25 cellular contexts compared by ENCODE assay signal in genomic region chr22:49956418-49956770, GRCh38. TPM values are rescaled to one million over a fixed set of nuclear protein-coding genes. Genes with fewer than 3 reads are reported as not detected.
A peak's percentile ranks its signal among the peaks of the same experiment; 100 is the strongest.
DNase-seq lines count a peak whose midpoint lies in the region; ATAC-seq and TF ChIP-seq lines count a peak whose summit lies in the region.
"Had no signal": no experiment of that assay in that cellular context is flagged by ENCODE, and none has a peak within 500 bp of the region (broad histone marks: within the 10 kb centered on the region; RNA-seq: fewer than 3 reads in every experiment).

No MANE protein-coding gene starts in this region.

- ATAC-seq in right cardiac atrium, result no peak
- peak; percentile 24 for ATAC-seq in omental fat pad (ENCODE audit: low FRiP score)
- ATAC-seq in HG02885 (IDR thresholded peaks at IDR 0.05; ENCODE audit: poor library complexity, unreplicated experiment), result no peak
- ATAC-seq: activated CD4-positive, alpha-beta T cell treated with anti-CD3 and anti-CD28 coated beads for 36 hours; activated T-cell treated with anti-CD3 and anti-CD28 coated beads, Interleukin-2, amount 50 U/mL, for 72 hours; CD8-positive, alpha-beta T cell; heart right ventricle had no signal

- no peak overlapping the region for H3K27ac ChIP-seq in right cardiac atrium (ENCODE audit: low read length)
- peak overlapping the region in 3 of 4 donors; percentile 50 to 95 (median 84) for H3K27ac ChIP-seq in tibial nerve
- H3K27ac ChIP-seq: ascending aorta, epithelial cell of prostate had no signal

- TF ChIP-seq EP300 in tibial nerve (IDR thresholded peaks at IDR 0.05), result peak in 1 of 2 donors; percentile 34

- no peak overlapping the region for H3K4me3 ChIP-seq in right cardiac atrium (ENCODE audit: low read length)
- no peak overlapping the region for H3K4me3 ChIP-seq in tibial nerve
- H3K4me3 ChIP-seq: ascending aorta, heart right ventricle had no signal

- TF ChIP-seq CTCF in omental fat pad (IDR thresholded peaks at IDR 0.05) (no peak), tibial nerve (IDR thresholded peaks at IDR 0.05) (no peak)

- intact Hi-C loops in right cardiac atrium (cut with DNase I), result no loop called here

- DNase-seq in amniotic epithelial cell (ENCODE audit: low read depth) (peak; percentile 59), right cardiac atrium (peak; percentile 29 to 52 (median 48)), omental fat pad (ENCODE audit: low spot score) (no peak), tibial nerve (ENCODE audit: low spot score in 2 of 2) (no peak), NCI-H1436 (lab: John Stamatoyannopoulos, UW) (no peak)
- DNase-seq in stimulated activated CD4-positive, alpha-beta T cell treated with anti-CD3 and anti-CD28 coated beads, Interleukin-12 subunit alpha, Interleukin-12 subunit beta, amount 100 ng/mL, for 4 hours, result no peak
- DNase-seq: activated CD4-positive, alpha-beta T cell treated with anti-CD3 and anti-CD28 coated beads for 36 hours; activated naive CD4-positive, alpha-beta T cell treated with anti-CD3 and anti-CD28 coated beads, Interleukin-2, amount 10 ng/mL, durations not matched to agents 7 days and 5 days; activated T-cell treated with anti-CD3 and anti-CD28 coated beads, Interleukin-2, amount 50 U/mL, for 72 hours; DMS153; Karpas-422; NCI-H1048; NCI-H1930; NCI-H774; OCI-M1; SIG-M5; T-helper 1 cell had no signal

- H3K27me3 ChIP-seq in right cardiac atrium (ENCODE audit: control insufficient read depth, insufficient read depth) (no peaks in the 10 kb centered on the region), tibial nerve (no peaks in the 10 kb centered on the region)
- H3K27me3 ChIP-seq: ascending aorta, heart right ventricle had no signal

- H3K36me3 ChIP-seq in tibial nerve, result peaks cover 0 to 5% (median under 1%) of the 10 kb centered on the region in 3 donors
- H3K36me3 ChIP-seq: ascending aorta had no signal

- H3K4me1 ChIP-seq in right cardiac atrium (ENCODE audit: control insufficient read depth, insufficient read depth, low read length) (peaks cover 15% of the 10 kb centered on the region), tibial nerve (peaks cover 0 to 71% (median 27%) of the 10 kb centered on the region in 4 donors)

- TF ChIP-seq POLR2A in tibial nerve (IDR thresholded peaks at IDR 0.05), result no peak

- 72% methylated on average over 15 of the region's 15 CpGs for WGBS in right cardiac atrium
- whole genome bisulfite sequencing in tibial nerve, 2 donors, result 66 to 80% methylated on average over 4 to 15 of the region's 15 CpGs

- H3K9me3 ChIP-seq in right cardiac atrium (ENCODE audit: control insufficient read depth, low read length) (no peaks in the 10 kb centered on the region), tibial nerve (no peaks in the 10 kb centered on the region)
- H3K9me3 ChIP-seq: ascending aorta, heart right ventricle had no signal

RNA-seq across cellular contexts. Expression of gene PIM3, which starts 4.2 kb away (rescaled TPM):
- total RNA-seq in right cardiac atrium (10 to 100 TPM; 39.9 to 55.8 (median 49.9) TPM), omental fat pad (100 to 1,000 TPM in 2 of 4 donors, 10 to 100 TPM in 2; 92.2 to 174 (median 114) TPM), tibial nerve (100 to 1,000 TPM in 3 of 4 donors, 10 to 100 TPM in 1; 98.3 to 138 (median 119) TPM)
- 39.0 TPM for polyA plus RNA-seq in right cardiac atrium

RNA-seq across cellular contexts. Expression of gene CRELD2, which starts 38.0 kb away (rescaled TPM):
- total RNA-seq in right cardiac atrium (10 to 100 TPM; 22.1 to 40.0 (median 26.8) TPM), omental fat pad (10 to 100 TPM; 30.8 to 52.4 (median 39.8) TPM), tibial nerve (10 to 100 TPM; 44.8 to 80.4 (median 65.1) TPM)
- polyA plus RNA-seq in right cardiac atrium, result 21.8 TPM

RNA-seq across cellular contexts. Expression of gene ALG12, which starts 38.2 kb away (rescaled TPM):
- 10 to 100 TPM; 13.2 to 19.7 (median 17.4) TPM for total RNA-seq in right cardiac atrium
- polyA plus RNA-seq in right cardiac atrium, result 13.0 TPM
- 10 to 100 TPM; 11.7 to 21.8 (median 13.0) TPM for total RNA-seq in omental fat pad
- 10 to 100 TPM in 3 of 4 donors, 1 to 10 TPM in 1; 9.0 to 17.4 (median 14.5) TPM for total RNA-seq in tibial nerve

RNA-seq across cellular contexts. Expression of gene IL17REL, which starts 56.2 kb away (rescaled TPM):
- total RNA-seq in right cardiac atrium, result under 1 TPM in 1 of 4 donors, not detected in 3; 0.06 TPM
- not detected for polyA plus RNA-seq in right cardiac atrium
- not detected for total RNA-seq in omental fat pad
- total RNA-seq in tibial nerve, result not detected
- total RNA-seq: ascending aorta; CD8-positive, alpha-beta T cell; fibroblast of villous mesenchyme; HT1080; osteoblast had no signal
- polyA plus RNA-seq: heart right ventricle had no signal

Comparison
In these comparisons a context has a peak if more than half of its experiments do, and no peak if none do; other contexts are left out.
1. DNase-seq: peak in amniotic epithelial cell (single experiment) and right cardiac atrium (3 of 3); none in omental fat pad (single experiment), tibial nerve (0 of 2), stimulated activated CD4-positive, alpha-beta T cell treated with anti-CD3 and anti-CD28 coated beads, Interleukin-12 subunit alpha, Interleukin-12 subunit beta, amount 100 ng/mL, for 4 hours (single experiment) and NCI-H1436 (single experiment).